24 cellular contexts compared by ENCODE assay signal in genomic region chr4:123849495-123849894, GRCh38.
"Had no signal": no experiment of that assay in that cellular context is flagged by ENCODE, and none has a peak within 500 bp of the region (broad histone marks: within the 10 kb centered on the region; RNA-seq: fewer than 3 reads in every experiment).

No MANE protein-coding gene starts in this region.

- H3K27ac Mint-ChIP-seq: activated CD4-positive, alpha-beta memory T cell treated with anti-CD3 and anti-CD28 coated beads for 36 hours; activated naive CD8-positive, alpha-beta T cell treated with anti-CD3 and anti-CD28 coated beads, Interleukin-2, amount 10 ng/mL, durations not matched to agents 7 days and 5 days; activated T-helper 1 cell treated with anti-CD3 and anti-CD28 coated beads, Interleukin-12 subunit alpha, Interleukin-12 subunit beta, Interleukin-2, Interleukin-4 antibody, amounts not matched to agents 30 ng/mL and 10 ng/mL and 1 ng/mL, durations not matched to agents 14 hours and 24 hours and 36 hours; dendritic cell treated with granulocyte-macrophage colony-stimulating factor and Interleukin-4, amounts not matched to agents 40 ng/mL and 50 ng/mL, for 4 days; mesothelial cell of epicardium; natural killer cell treated with Interleukin-12 subunit alpha and Interleukin-12 subunit beta and Interleukin-15 and Interleukin-18, amount 100 ng/mL, for 72 hours; progenitor cell of endocrine pancreas; stimulated activated effector memory CD8-positive, alpha-beta T cell treated with anti-CD3 and anti-CD28 coated beads, Interleukin-12 subunit alpha, Interleukin-12 subunit beta, amount 100 ng/mL, for 72 hours; WTC11 had no signal

- DNase-seq: activated CD4-positive, alpha-beta memory T cell treated with anti-CD3 and anti-CD28 coated beads for 36 hours; activated CD4-positive, alpha-beta T cell treated with anti-CD3 and anti-CD28 coated beads for 4 hours; activated naive CD8-positive, alpha-beta T cell treated with anti-CD3 and anti-CD28 coated beads, Interleukin-2, amount 10 ng/mL, durations not matched to agents 7 days and 5 days; activated T-cell treated with anti-CD3 and anti-CD28 coated beads for 4 hours; amygdala; effector CD8-positive, alpha-beta T cell; esophagus squamous epithelium; hypothalamus; islet precursor cell; right cardiac atrium; small intestine; stimulated activated CD4-positive, alpha-beta T cell treated with anti-CD3 and anti-CD28 coated beads, Interleukin-4, amount 100 ng/mL, for 24 hours; upper lobe of left lung had no signal

- H3K27me3 ChIP-seq: cardiac muscle cell, esophagus squamous epithelium, upper lobe of left lung had no signal

- H3K27me3 Mint-ChIP-seq: activated CD4-positive, alpha-beta memory T cell treated with anti-CD3 and anti-CD28 coated beads for 36 hours; dendritic cell treated with granulocyte-macrophage colony-stimulating factor and Interleukin-4, amounts not matched to agents 40 ng/mL and 50 ng/mL, for 4 days; progenitor cell of endocrine pancreas had no signal

- H3K4me3 Mint-ChIP-seq: activated CD4-positive, alpha-beta memory T cell treated with anti-CD3 and anti-CD28 coated beads for 36 hours; activated naive CD8-positive, alpha-beta T cell treated with anti-CD3 and anti-CD28 coated beads, Interleukin-2, amount 10 ng/mL, durations not matched to agents 7 days and 5 days; activated T-helper 1 cell treated with anti-CD3 and anti-CD28 coated beads, Interleukin-12 subunit alpha, Interleukin-12 subunit beta, Interleukin-2, Interleukin-4 antibody, amounts not matched to agents 30 ng/mL and 10 ng/mL and 1 ng/mL, durations not matched to agents 14 hours and 24 hours and 36 hours; dendritic cell treated with granulocyte-macrophage colony-stimulating factor and Interleukin-4, amounts not matched to agents 40 ng/mL and 50 ng/mL, for 4 days; mesothelial cell of epicardium; natural killer cell treated with Interleukin-12 subunit alpha and Interleukin-12 subunit beta and Interleukin-15 and Interleukin-18, amount 100 ng/mL, for 72 hours; stimulated activated effector memory CD8-positive, alpha-beta T cell treated with anti-CD3 and anti-CD28 coated beads, Interleukin-12 subunit alpha, Interleukin-12 subunit beta, amount 100 ng/mL, for 72 hours; WTC11 had no signal

- H3K9me3 Mint-ChIP-seq: activated CD4-positive, alpha-beta memory T cell treated with anti-CD3 and anti-CD28 coated beads for 36 hours; activated naive CD8-positive, alpha-beta T cell treated with anti-CD3 and anti-CD28 coated beads, Interleukin-2, amount 10 ng/mL, durations not matched to agents 7 days and 5 days; activated T-helper 1 cell treated with anti-CD3 and anti-CD28 coated beads, Interleukin-12 subunit alpha, Interleukin-12 subunit beta, Interleukin-2, Interleukin-4 antibody, amounts not matched to agents 30 ng/mL and 10 ng/mL and 1 ng/mL, durations not matched to agents 14 hours and 24 hours and 36 hours; dendritic cell treated with granulocyte-macrophage colony-stimulating factor and Interleukin-4, amounts not matched to agents 40 ng/mL and 50 ng/mL, for 4 days; natural killer cell treated with Interleukin-12 subunit alpha and Interleukin-12 subunit beta and Interleukin-15 and Interleukin-18, amount 100 ng/mL, for 72 hours; stimulated activated effector memory CD8-positive, alpha-beta T cell treated with anti-CD3 and anti-CD28 coated beads, Interleukin-12 subunit alpha, Interleukin-12 subunit beta, amount 100 ng/mL, for 72 hours had no signal

- H3K36me3 ChIP-seq: cardiac muscle cell, esophagus squamous epithelium, thoracic aorta, upper lobe of left lung had no signal

- H3K4me3 ChIP-seq: cardiac muscle cell, esophagus squamous epithelium, thoracic aorta, upper lobe of left lung had no signal

- H3K9me3 ChIP-seq: esophagus squamous epithelium, thoracic aorta had no signal

- H3K27ac ChIP-seq: cardiac muscle cell, thoracic aorta, upper lobe of left lung had no signal

- H3K4me1 ChIP-seq: esophagus squamous epithelium had no signal

- FAIRE-seq: endothelial cell of umbilical vein, small intestine had no signal

- H3K4me1 Mint-ChIP-seq: activated naive CD8-positive, alpha-beta T cell treated with anti-CD3 and anti-CD28 coated beads, Interleukin-2, amount 10 ng/mL, durations not matched to agents 7 days and 5 days; stimulated activated effector memory CD8-positive, alpha-beta T cell treated with anti-CD3 and anti-CD28 coated beads, Interleukin-12 subunit alpha, Interleukin-12 subunit beta, amount 100 ng/mL, for 72 hours had no signal

- ATAC-seq: left lobe of liver; natural killer cell treated with Interleukin-12 subunit alpha and Interleukin-12 subunit beta and Interleukin-15 and Interleukin-18, amount 100 ng/mL, for 72 hours; right cardiac atrium; stimulated activated effector memory CD8-positive, alpha-beta T cell treated with anti-CD3 and anti-CD28 coated beads, Interleukin-12 subunit alpha, Interleukin-12 subunit beta, amount 100 ng/mL, for 72 hours; WTC11 had no signal

- H3K36me3 Mint-ChIP-seq: activated CD4-positive, alpha-beta memory T cell treated with anti-CD3 and anti-CD28 coated beads for 36 hours; activated naive CD8-positive, alpha-beta T cell treated with anti-CD3 and anti-CD28 coated beads, Interleukin-2, amount 10 ng/mL, durations not matched to agents 7 days and 5 days; natural killer cell treated with Interleukin-12 subunit alpha and Interleukin-12 subunit beta and Interleukin-15 and Interleukin-18, amount 100 ng/mL, for 72 hours; stimulated activated effector memory CD8-positive, alpha-beta T cell treated with anti-CD3 and anti-CD28 coated beads, Interleukin-12 subunit alpha, Interleukin-12 subunit beta, amount 100 ng/mL, for 72 hours; WTC11 had no signal
